Comparison of ENCODE assay signal across 8 cellular contexts in the genomic region with DNA sequence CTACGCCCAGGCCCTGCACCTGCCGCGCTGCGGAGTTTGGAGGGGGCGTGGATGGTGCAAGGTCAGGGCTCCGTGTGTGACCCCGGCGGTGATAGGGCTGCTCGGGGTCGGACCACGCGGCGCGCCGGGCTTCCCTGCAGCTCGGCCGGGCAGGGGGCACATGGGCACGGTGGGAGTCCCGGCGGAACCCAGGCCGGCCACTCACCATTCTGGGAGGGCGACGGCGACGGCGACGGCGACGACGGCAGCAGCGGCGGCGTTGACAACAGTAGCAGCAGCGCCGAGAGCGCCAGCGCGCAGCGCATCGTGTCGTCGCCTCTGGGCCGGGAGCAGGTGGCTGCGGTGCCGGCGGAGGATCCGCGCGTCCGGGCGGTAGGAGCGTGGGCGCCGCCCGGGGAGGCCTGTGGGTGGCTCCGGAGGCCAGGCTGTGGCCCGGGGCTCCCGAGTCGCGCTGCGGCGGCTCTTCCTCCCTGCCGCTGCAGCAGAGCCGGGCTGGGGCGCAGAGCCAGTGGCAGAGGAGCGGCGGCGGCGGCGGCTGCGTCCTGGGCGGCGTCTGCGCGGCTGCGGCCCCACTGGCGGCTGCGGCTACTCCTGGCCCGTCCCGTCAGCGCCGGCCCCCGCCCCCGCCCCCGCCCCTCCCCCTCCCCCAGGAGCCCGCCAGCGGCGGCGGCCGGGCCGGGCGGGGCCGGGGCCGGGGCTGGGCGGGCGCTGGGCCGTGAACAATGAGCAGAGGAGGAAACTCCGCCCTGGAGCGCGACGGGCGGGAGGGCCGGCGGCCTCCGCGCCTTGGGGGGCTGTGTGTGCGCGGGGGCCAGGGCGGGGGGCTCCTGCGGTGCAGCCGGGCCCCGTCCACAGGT. TPM values are rescaled to one million over a fixed set of nuclear protein-coding genes. Genes with fewer than 3 reads are reported as not detected.
DNase-seq lines count a peak whose midpoint lies in the region; ATAC-seq lines count a peak whose summit lies in the region.

A gene (minus strand): TSS at position 574 of the 857 bp plus-strand sequence. CDS start 269 bp downstream, at position 305.

- DNase-seq in SIG-M5 treated with dmso at 0.1 percent for 504 hours (lab: John Stamatoyannopoulos, UW; ENCODE audit: unreplicated experiment) (peak; percentile 48), SIG-M5 (lab: John Stamatoyannopoulos, UW) (no peak), NCI-H2171 treated with DMSO at 0.1 percent for 48 hours (lab: John Stamatoyannopoulos, UW) (peak; percentile 79), cortex of kidney (lab: John Stamatoyannopoulos, UW) (peak; percentile 14), left lobe of liver (ENCODE audit: low spot score) (peak; percentile 76)
- DNase-seq in activated CD4-positive, alpha-beta T cell treated with anti-CD3 and anti-CD28 coated beads for 24 hours (ENCODE audit: low read depth in 2 of 2): peak; percentile 23 to 25
- peak; percentile 39 to 66 for DNase-seq in stimulated activated CD4-positive, alpha-beta T cell treated with anti-CD3 and anti-CD28 coated beads, Interleukin-2, amount 100 ng/mL, for 24 hours

- ATAC-seq in HG02970 (IDR thresholded peaks at IDR 0.05; ENCODE audit: low FRiP score, unreplicated experiment): peak; percentile 68
- peak; percentile 88 for ATAC-seq in left lobe of liver

RNA-seq across cellular contexts. Expression of the gene that starts here (rescaled TPM):
- 2.7 TPM for total RNA-seq in left lobe of liver
